1 cellular context compared by ENCODE assay signal in the genomic region with DNA sequence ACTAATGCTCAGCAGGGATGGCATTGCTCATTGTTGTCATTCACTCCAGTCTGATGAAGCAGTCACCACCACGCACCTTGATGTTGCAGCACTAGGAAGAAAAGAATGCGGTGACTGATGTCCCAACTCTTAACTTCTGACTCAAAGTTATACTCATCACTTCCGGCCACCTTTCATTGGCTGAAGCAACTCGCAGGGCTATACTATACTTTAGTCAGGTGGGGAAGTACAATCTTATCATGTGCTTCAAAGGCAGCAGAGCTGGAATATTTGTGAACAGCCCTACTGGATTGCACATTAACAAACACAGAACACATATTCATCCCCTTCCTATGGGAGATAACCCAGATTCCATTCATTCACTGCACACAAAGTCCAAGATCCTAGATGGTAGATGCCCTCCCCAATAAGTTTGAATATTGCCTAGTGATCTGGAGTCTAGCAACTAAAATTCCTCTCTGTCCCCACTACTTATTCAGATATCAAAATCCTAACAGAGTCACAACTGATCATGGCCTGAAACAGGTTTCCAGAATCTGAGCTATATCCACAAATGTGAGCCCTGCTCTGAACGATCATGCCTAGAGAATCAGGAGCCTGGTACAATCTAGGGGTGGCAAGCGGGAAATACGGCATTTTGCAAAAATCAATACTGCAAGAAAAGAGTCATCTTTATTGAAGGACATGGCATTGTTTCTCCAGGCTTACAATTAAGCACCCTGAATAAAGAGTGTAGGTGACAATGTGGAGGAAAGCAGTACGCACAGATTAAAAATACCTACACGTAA.
TF ChIP-seq lines count a peak whose summit lies in the region.

No MANE protein-coding gene starts in this region.

TF ChIP-seq in endothelial cell of umbilical vein, 7 proteins besides CTCF, POLR2A, EP300 and RAD21:
- TF ChIP-seq FOS (IDR thresholded peaks at IDR 0.05; ENCODE audit: borderline replicate concordance, insufficient read depth, low read length) (no peak), POLR2AphosphoS5 (IDR thresholded peaks at IDR 0.05; ENCODE audit: insufficient read depth, low read depth, low read length) (no peak), EZH2 (IDR thresholded peaks at IDR 0.05; ENCODE audit: borderline replicate concordance, low read depth, low read length, severe bottlenecking) (no peak), JUN (IDR thresholded peaks at IDR 0.05; ENCODE audit: borderline replicate concordance, insufficient read depth, insufficient read length, low read depth) (no peak), MYC (IDR thresholded peaks at IDR 0.05; ENCODE audit: low read depth, low read length) (no peak), GATA2 (IDR thresholded peaks at IDR 0.05; ENCODE audit: insufficient read depth, insufficient read length, low read depth, low read length) (no peak)
- TF ChIP-seq, protein P1, sequence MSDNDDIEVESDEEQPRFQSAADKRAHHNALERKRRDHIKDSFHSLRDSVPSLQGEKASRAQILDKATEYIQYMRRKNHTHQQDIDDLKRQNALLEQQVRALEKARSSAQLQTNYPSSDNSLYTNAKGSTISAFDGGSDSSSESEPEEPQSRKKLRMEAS (IDR thresholded peaks at IDR 0.05; ENCODE audit: insufficient read depth, insufficient read length) = no peak
TF ChIP-seq in endothelial cell of umbilical vein: peak in this region for 0.
